1 cellular context compared by ENCODE assay signal in the genomic region with DNA sequence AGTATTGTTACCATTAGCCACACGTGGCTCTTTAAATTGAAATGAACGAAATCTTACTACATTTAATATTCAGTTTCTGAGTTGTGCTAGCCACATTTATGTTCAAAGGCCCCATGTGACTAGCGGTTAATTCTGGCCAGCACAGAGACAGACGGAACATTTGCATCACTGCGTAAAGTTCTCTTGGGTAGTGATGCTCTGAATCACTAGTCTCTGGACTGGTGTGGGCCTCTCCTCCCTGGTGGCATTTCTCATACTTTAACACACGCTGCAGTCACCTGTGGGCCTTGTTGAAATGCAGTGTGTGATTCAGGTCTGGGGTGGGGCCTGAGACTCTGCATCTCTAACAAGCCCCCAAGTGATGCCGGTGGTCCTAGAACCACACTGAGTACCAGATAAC.
TF ChIP-seq lines count a peak whose summit lies in the region.

No MANE protein-coding gene starts in this region.

TF ChIP-seq in IMR-90, 13 proteins besides CTCF, POLR2A, EP300 and RAD21 (continued from another document):
- TF ChIP-seq, protein P1, sequence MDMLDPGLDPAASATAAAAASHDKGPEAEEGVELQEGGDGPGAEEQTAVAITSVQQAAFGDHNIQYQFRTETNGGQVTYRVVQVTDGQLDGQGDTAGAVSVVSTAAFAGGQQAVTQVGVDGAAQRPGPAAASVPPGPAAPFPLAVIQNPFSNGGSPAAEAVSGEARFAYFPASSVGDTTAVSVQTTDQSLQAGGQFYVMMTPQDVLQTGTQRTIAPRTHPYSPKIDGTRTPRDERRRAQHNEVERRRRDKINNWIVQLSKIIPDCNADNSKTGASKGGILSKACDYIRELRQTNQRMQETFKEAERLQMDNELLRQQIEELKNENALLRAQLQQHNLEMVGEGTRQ (IDR thresholded peaks at IDR 0.05; ENCODE audit: low read depth, low read length): no peak
- no peak for TF ChIP-seq NFE2L2 (IDR thresholded peaks at IDR 0.05; ENCODE audit: low read depth, low read length)
